In genomic region chr20:31707994-31708744, GRCh38 we compare ENCODE assay signal across 8 cellular contexts.
DNase-seq lines count a peak whose midpoint lies in the region; ATAC-seq lines count a peak whose summit lies in the region.

No MANE protein-coding gene starts in this region.

- H3K27me3 Mint-ChIP-seq in activated naive CD8-positive, alpha-beta T cell treated with anti-CD3 and anti-CD28 coated beads, Interleukin-2, amount 50 U/mL, for 24 hours: no peaks in the 10 kb centered on the region
- H3K27me3 Mint-ChIP-seq in T-helper 2 cell treated with Interferon-gamma antibody and Interleukin-4, amounts not matched to agents 5 μg/mL and 100 μg/mL, for 36 hours (ENCODE audit: low read depth): no peaks in the 10 kb centered on the region

- peak overlapping the region; percentile 65 for H3K27ac Mint-ChIP-seq in activated naive CD8-positive, alpha-beta T cell treated with anti-CD3 and anti-CD28 coated beads, Interleukin-2, amount 50 U/mL, for 24 hours
- no peak overlapping the region for H3K27ac Mint-ChIP-seq in T-helper 2 cell treated with Interferon-gamma antibody and Interleukin-4, amounts not matched to agents 5 μg/mL and 100 μg/mL, for 36 hours

- peaks cover 4% of the 10 kb centered on the region for H3K36me3 ChIP-seq in mucosa of stomach (ENCODE audit: control insufficient read depth, insufficient read depth, low read length)

- H3K4me3 Mint-ChIP-seq in activated naive CD8-positive, alpha-beta T cell treated with anti-CD3 and anti-CD28 coated beads, Interleukin-2, amount 50 U/mL, for 24 hours: no peak overlapping the region
- no peak overlapping the region for H3K4me3 Mint-ChIP-seq in T-helper 2 cell treated with Interferon-gamma antibody and Interleukin-4, amounts not matched to agents 5 μg/mL and 100 μg/mL, for 36 hours

- no peaks in the 10 kb centered on the region for H3K9me3 Mint-ChIP-seq in activated naive CD8-positive, alpha-beta T cell treated with anti-CD3 and anti-CD28 coated beads, Interleukin-2, amount 50 U/mL, for 24 hours
- H3K9me3 Mint-ChIP-seq in T-helper 2 cell treated with Interferon-gamma antibody and Interleukin-4, amounts not matched to agents 5 μg/mL and 100 μg/mL, for 36 hours: no peaks in the 10 kb centered on the region

- ATAC-seq in activated naive CD8-positive, alpha-beta T cell treated with anti-CD3 and anti-CD28 coated beads, Interleukin-2, amount 50 U/mL, for 24 hours: peak; percentile 5
- no peak for ATAC-seq in HG03521 (IDR thresholded peaks at IDR 0.05; ENCODE audit: unreplicated experiment)
- no peak for ATAC-seq in GM18867 (IDR thresholded peaks at IDR 0.05; ENCODE audit: unreplicated experiment)

- H3K9me3 ChIP-seq in mucosa of stomach (ENCODE audit: control insufficient read depth, low read length): no peaks in the 10 kb centered on the region

- H3K27me3 ChIP-seq in mucosa of stomach (ENCODE audit: control insufficient read depth, insufficient read depth, low read length): no peaks in the 10 kb centered on the region

- peaks cover 82% of the 10 kb centered on the region for H3K36me3 Mint-ChIP-seq in activated naive CD8-positive, alpha-beta T cell treated with anti-CD3 and anti-CD28 coated beads, Interleukin-2, amount 50 U/mL, for 24 hours (ENCODE audit: low read depth)
- H3K36me3 Mint-ChIP-seq in T-helper 2 cell treated with Interferon-gamma antibody and Interleukin-4, amounts not matched to agents 5 μg/mL and 100 μg/mL, for 36 hours (ENCODE audit: low read depth): peaks cover 60% of the 10 kb centered on the region

- DNase-seq in DMS153 (lab: John Stamatoyannopoulos, UW): peak; percentile 93
- peak; percentile 91 to 95 for DNase-seq in NCI-H2081 (lab: John Stamatoyannopoulos, UW)
- DNase-seq in activated naive CD8-positive, alpha-beta T cell treated with anti-CD3 and anti-CD28 coated beads, Interleukin-2, amount 50 U/mL, for 24 hours: no peak
- no peak for DNase-seq in T-helper 2 cell treated with Interferon-gamma antibody and Interleukin-4, amounts not matched to agents 5 μg/mL and 100 μg/mL, for 36 hours (ENCODE audit: low spot score)
- no peak for DNase-seq in putamen (ENCODE audit: low spot score)

- H3K4me3 ChIP-seq in mucosa of stomach (ENCODE audit: low read length): no peak overlapping the region

- H3K4me1 ChIP-seq in mucosa of stomach (ENCODE audit: control insufficient read depth, insufficient read depth, low read length): peaks cover 86% of the 10 kb centered on the region

- peak overlapping the region; percentile 31 for H3K9ac ChIP-seq in mucosa of stomach (ENCODE audit: low read length)

- peaks cover 81% of the 10 kb centered on the region for H3K4me1 Mint-ChIP-seq in activated naive CD8-positive, alpha-beta T cell treated with anti-CD3 and anti-CD28 coated beads, Interleukin-2, amount 50 U/mL, for 24 hours
- H3K4me1 Mint-ChIP-seq in T-helper 2 cell treated with Interferon-gamma antibody and Interleukin-4, amounts not matched to agents 5 μg/mL and 100 μg/mL, for 36 hours (ENCODE audit: low read depth): peaks cover 49% of the 10 kb centered on the region

Comparison
In these comparisons a context has a peak if more than half of its experiments do, and no peak if none do; other contexts are left out.
1. DNase-seq: peak in DMS153 (single experiment) and NCI-H2081 (2 of 2); none in activated naive CD8-positive, alpha-beta T cell treated with anti-CD3 and anti-CD28 coated beads, Interleukin-2, amount 50 U/mL, for 24 hours (single experiment), T-helper 2 cell treated with Interferon-gamma antibody and Interleukin-4, amounts not matched to agents 5 μg/mL and 100 μg/mL, for 36 hours (single experiment) and putamen (single experiment).